20 cellular contexts compared by ENCODE assay signal in genomic region chr16:21664801-21665492, GRCh38. TPM values are rescaled to one million over a fixed set of nuclear protein-coding genes. Genes with fewer than 3 reads are reported as not detected.
A peak's percentile ranks its signal among the peaks of the same experiment; 100 is the strongest.
DNase-seq lines count a peak whose midpoint lies in the region; ATAC-seq, FAIRE-seq and TF ChIP-seq lines count a peak whose summit lies in the region.
"Had no signal": no experiment of that assay in that cellular context is flagged by ENCODE, and none has a peak within 500 bp of the region (broad histone marks: within the 10 kb centered on the region; RNA-seq: fewer than 3 reads in every experiment).

No MANE protein-coding gene starts in this region.

- FAIRE-seq in HepG2 (lab: Jason Lieb, UNC) (no peak), K562 (lab: Jason Lieb, UNC) (no peak)
- FAIRE-seq: G401.6, GM12891, GM19239 had no signal

- H3K27ac ChIP-seq in HepG2 (ENCODE audit: extremely low read length, insufficient read depth, low read length) (no peak overlapping the region), right lobe of liver (no peak overlapping the region), K562 (ENCODE audit: extremely low read depth, low read depth, low read length) (no peak overlapping the region), neural progenitor cell (no peak overlapping the region), esophagus muscularis mucosa (replicated peaks in 1 of 4) (no peak overlapping the region)
- H3K27ac ChIP-seq: 22Rv1 had no signal

- H3K27me3 ChIP-seq in HepG2 (ENCODE audit: control insufficient read depth in 1 of 2, insufficient read depth in 2 of 2, low read length in 2 of 2): no peaks in the 10 kb centered on the region; a peak in 1 of 5 replicates
- no peaks in the 10 kb centered on the region for H3K27me3 ChIP-seq in right lobe of liver
- peaks cover 8 to 16% of the 10 kb centered on the region in 2 experiments; a peak in 4 of 5 replicates for H3K27me3 ChIP-seq in K562 (ENCODE audit: control insufficient read depth in 2 of 2, insufficient read depth in 2 of 2, low read length in 2 of 2)
- peaks cover 14% of the 10 kb centered on the region for H3K27me3 ChIP-seq in neural progenitor cell
- H3K27me3 ChIP-seq in esophagus muscularis mucosa: peaks cover 0 to 41% (median 2%) of the 10 kb centered on the region in 4 donors

- in situ Hi-C loops in HepG2 (cut with HindIII; ENCODE audit: extremely low pct_ligation_motif_present, low pct_unique_long_range_greater_than_20kb): no loop called here
- in situ Hi-C loops in K562 (cut with MboI): no loop called here

- BruUV-seq in HepG2 (replicated peaks; lab: Mats Ljungman, UMichigan) (no TSS peak), K562 (replicated peaks; lab: Mats Ljungman, UMichigan) (no TSS peak)

- DNase-seq in HepG2 (ENCODE audit: low spot score) (no peak), right lobe of liver (no peak), K562 (ENCODE audit: extremely low read depth in 1 of 4, low spot score in 3 of 4) (no peak), neural progenitor cell (ENCODE audit: low spot score) (peak; percentile 5), esophagus muscularis mucosa (ENCODE audit: extremely low spot score) (no peak)
- no peak for DNase-seq in activated CD4-positive, alpha-beta T cell treated with anti-CD3 and anti-CD28 coated beads for 36 hours
- DNase-seq: C1 segment of cervical spinal cord; CD4-positive, CD25-positive, alpha-beta regulatory T cell; CD8-positive, alpha-beta memory T cell; COR-L47; DMS 273 treated with DMSO at 0.1 percent for 48 hours had no signal

- H3K36me3 ChIP-seq in HepG2 (replicated peaks in 1 of 2; ENCODE audit: control insufficient read depth in 1 of 2, insufficient read depth in 2 of 2, low read length in 2 of 2): no peaks in the 10 kb centered on the region
- no peaks in the 10 kb centered on the region for H3K36me3 ChIP-seq in right lobe of liver
- H3K36me3 ChIP-seq in K562 (ENCODE audit: control insufficient read depth, insufficient read depth, low read length): no peaks in the 10 kb centered on the region
- no peaks in the 10 kb centered on the region for H3K36me3 ChIP-seq in neural progenitor cell
- H3K36me3 ChIP-seq in esophagus muscularis mucosa: no peaks in the 10 kb centered on the region
- H3K36me3 ChIP-seq: HAP-1 had no signal

- no peak for TF ChIP-seq POLR2A in HepG2 (IDR thresholded peaks at IDR 0.05; ENCODE audit: insufficient read depth in 1 of 2, low read depth in 2 of 2, low read length in 2 of 2)
- TF ChIP-seq POLR2A in right lobe of liver (IDR thresholded peaks at IDR 0.05): no peak
- no peak for TF ChIP-seq POLR2A in K562 (conservative IDR thresholded peaks at IDR 0.05)
- TF ChIP-seq POLR2A in esophagus muscularis mucosa (IDR thresholded peaks at IDR 0.05; ENCODE audit: low read depth): no peak

- H3K4me3 ChIP-seq in HepG2 (replicated peaks in 1 of 3; ENCODE audit: insufficient read depth in 1 of 3, low read depth in 2 of 3, low read length in 3 of 3) (no peak overlapping the region), right lobe of liver (no peak overlapping the region), K562 (no peak overlapping the region), neural progenitor cell (no peak overlapping the region), esophagus muscularis mucosa (no peak overlapping the region)
- H3K4me3 ChIP-seq: HAP-1 had no signal

- no peak overlapping the region for H3K4me2 ChIP-seq in HepG2 (ENCODE audit: low read depth, low read length)
- no peak overlapping the region for H3K4me2 ChIP-seq in K562 (ENCODE audit: insufficient read depth, low read length)
- peak overlapping the region; percentile 47 for H3K4me2 ChIP-seq in neural progenitor cell

- H3K27me3 Mint-ChIP-seq in neural progenitor cell (ENCODE audit: insufficient read depth, low read depth): peaks cover 4% of the 10 kb centered on the region
- no peaks in the 10 kb centered on the region for H3K27me3 Mint-ChIP-seq in activated CD4-positive, alpha-beta T cell treated with anti-CD3 and anti-CD28 coated beads for 36 hours

- peaks cover 22% of the 10 kb centered on the region for H3K4me1 Mint-ChIP-seq in neural progenitor cell
- peaks cover 18% of the 10 kb centered on the region for H3K4me1 Mint-ChIP-seq in activated CD4-positive, alpha-beta T cell treated with anti-CD3 and anti-CD28 coated beads for 36 hours

- CTCF ChIA-PET in HepG2 (lab: Yijun Ruan, JAX; ENCODE audit: low intra/inter-chr PET ratio, low total read pairs): no interaction called here
- CTCF ChIA-PET in K562 (lab: Yijun Ruan, JAX; ENCODE audit: low intra/inter-chr PET ratio): no interaction called here
- CTCF ChIA-PET in activated CD4-positive, alpha-beta T cell treated with anti-CD3 and anti-CD28 coated beads for 36 hours (lab: Charles Lee): interaction anchor here (0.6 to 1.8 kb wide), 3 partner anchors 8 to 413 kb away, joined by 3 to 9 read pairs (median 3); no protein-coding TSS in a partner anchor

- TF ChIP-seq CTCF in HepG2 (CRISPR knock-in tag; IDR thresholded peaks at IDR 0.05) (no peak), right lobe of liver (IDR thresholded peaks at IDR 0.05) (no peak), K562 (IDR thresholded peaks at IDR 0.05 in 2 of 3, conservative IDR thresholded peaks at IDR 0.05 in 1 of 3; ENCODE audit: insufficient read depth in 2 of 3, low read depth in 1 of 3, low read length in 3 of 3) (no peak), neural progenitor cell (IDR thresholded peaks at IDR 0.05) (no peak), esophagus muscularis mucosa (IDR thresholded peaks at IDR 0.05) (no peak)

- no peaks in the 10 kb centered on the region for H3K36me3 Mint-ChIP-seq in neural progenitor cell
- H3K36me3 Mint-ChIP-seq in activated CD4-positive, alpha-beta T cell treated with anti-CD3 and anti-CD28 coated beads for 36 hours (ENCODE audit: low read depth): no peaks in the 10 kb centered on the region
- H3K36me3 Mint-ChIP-seq: CD4-positive, CD25-positive, alpha-beta regulatory T cell; CD8-positive, alpha-beta memory T cell had no signal

- no peaks in the 10 kb centered on the region for H3K9me1 ChIP-seq in K562 (ENCODE audit: control insufficient read depth, insufficient read depth, low read length)

- no peak for ATAC-seq in HepG2
- ATAC-seq in right lobe of liver: no peak
- no peak for ATAC-seq in K562
- ATAC-seq in activated CD4-positive, alpha-beta T cell treated with anti-CD3 and anti-CD28 coated beads for 36 hours: no peak
- ATAC-seq in HG02642 (IDR thresholded peaks at IDR 0.05; ENCODE audit: poor library complexity, unreplicated experiment): no peak

- H3F3A ChIP-seq in neural progenitor cell (ENCODE audit: low read depth): peaks cover 39% of the 10 kb centered on the region

- H3K9me3 ChIP-seq in HepG2 (ENCODE audit: low read length) (no peaks in the 10 kb centered on the region), right lobe of liver (no peaks in the 10 kb centered on the region), K562 (replicated peaks; ENCODE audit: control insufficient read depth, insufficient read depth, low read depth, low read length) (no peaks in the 10 kb centered on the region), neural progenitor cell (ENCODE audit: low read depth) (no peaks in the 10 kb centered on the region), esophagus muscularis mucosa (no peaks in the 10 kb centered on the region)

- H2AFZ ChIP-seq in HepG2 (ENCODE audit: low read length): no peak overlapping the region
- no peak overlapping the region for H2AFZ ChIP-seq in K562 (ENCODE audit: low read depth, low read length)
- H2AFZ ChIP-seq in neural progenitor cell (replicated peaks): no peak overlapping the region

- H4K20me1 ChIP-seq in HepG2 (ENCODE audit: insufficient read depth, low read length): no peaks in the 10 kb centered on the region
- H4K20me1 ChIP-seq in K562 (replicated peaks; ENCODE audit: control insufficient read depth, insufficient read depth, low read length): no peaks in the 10 kb centered on the region
- H4K20me1 ChIP-seq in neural progenitor cell (ENCODE audit: low read depth): no peaks in the 10 kb centered on the region

- TF ChIP-seq RAD21 in HepG2 (CRISPR knock-in tag; IDR thresholded peaks at IDR 0.05) (no peak), K562 (CRISPR knock-in tag; conservative IDR thresholded peaks at IDR 0.05 in 1 of 2, IDR thresholded peaks at IDR 0.05 in 1 of 2) (no peak)

- POLR2A ChIA-PET in HepG2 (lab: Yijun Ruan, JAX): no interaction called here
- POLR2A ChIA-PET in K562 (lab: Yijun Ruan, JAX): interaction anchor here (0.9 kb wide), 1 partner anchor 74 kb away, joined by 3 read pairs; no protein-coding TSS in a partner anchor
- POLR2A ChIA-PET in activated CD4-positive, alpha-beta T cell treated with anti-CD3 and anti-CD28 coated beads for 36 hours (lab: Charles Lee): no interaction called here

- peak overlapping the region; percentile 74 for H3K27ac Mint-ChIP-seq in neural progenitor cell
- no peak overlapping the region for H3K27ac Mint-ChIP-seq in activated CD4-positive, alpha-beta T cell treated with anti-CD3 and anti-CD28 coated beads for 36 hours
- H3K27ac Mint-ChIP-seq: CD4-positive, CD25-positive, alpha-beta regulatory T cell; CD8-positive, alpha-beta memory T cell had no signal

- no peak overlapping the region for H3K9ac ChIP-seq in HepG2 (ENCODE audit: insufficient read depth, low read depth, low read length)
- H3K9ac ChIP-seq in K562 (ENCODE audit: insufficient read depth in 1 of 2, low read depth in 2 of 2, low read length in 2 of 2): no peak overlapping the region
- H3K9ac ChIP-seq in neural progenitor cell: no peak overlapping the region

- intact Hi-C loops in HepG2 (cut with micrococcal nuclease; ENCODE audit: unreplicated experiment): no loop called here
- intact Hi-C loops in right lobe of liver (cut with DNase I): no loop called here
- intact Hi-C loops in K562 (cut with micrococcal nuclease): no loop called here
- intact Hi-C loops in activated CD4-positive, alpha-beta T cell treated with anti-CD3 and anti-CD28 coated beads for 36 hours (cut with DNase I, micrococcal nuclease): no loop called here
- intact Hi-C loops in esophagus muscularis mucosa (cut with DNase I): no loop called here

- peaks cover 2% of the 10 kb centered on the region for H3K9me3 Mint-ChIP-seq in neural progenitor cell
- no peaks in the 10 kb centered on the region for H3K9me3 Mint-ChIP-seq in activated CD4-positive, alpha-beta T cell treated with anti-CD3 and anti-CD28 coated beads for 36 hours (ENCODE audit: low read depth)
- H3K9me3 Mint-ChIP-seq: CD4-positive, CD25-positive, alpha-beta regulatory T cell; CD8-positive, alpha-beta memory T cell had no signal

- H3K4me3 Mint-ChIP-seq in neural progenitor cell: no peak overlapping the region
- no peak overlapping the region for H3K4me3 Mint-ChIP-seq in activated CD4-positive, alpha-beta T cell treated with anti-CD3 and anti-CD28 coated beads for 36 hours

- TF ChIP-seq EP300 in HepG2 (IDR thresholded peaks at IDR 0.05; ENCODE audit: low read depth in 2 of 2, low read length in 2 of 2) (no peak), HepG2 (CRISPR knock-in tag; IDR thresholded peaks at IDR 0.05; ENCODE audit: borderline replicate concordance) (no peak), K562 (IDR thresholded peaks at IDR 0.05; ENCODE audit: low read length) (no peak), esophagus muscularis mucosa (IDR thresholded peaks at IDR 0.05) (no peak)

- H3K79me2 ChIP-seq in HepG2 (ENCODE audit: insufficient read depth, low read length) (no peaks in the 10 kb centered on the region), K562 (ENCODE audit: control insufficient read depth, insufficient read depth, low read length) (no peaks in the 10 kb centered on the region), neural progenitor cell (ENCODE audit: low read depth) (no peaks in the 10 kb centered on the region)

- 87% methylated on average over 10 of the region's 10 CpGs for WGBS in HepG2 (ENCODE audit: low lambda C conversion rate)
- WGBS in right lobe of liver (ENCODE audit: insufficient coverage, low coverage, low lambda C conversion rate, missing lambda C conversion rate): 90% methylated on average over 10 of the region's 10 CpGs
- WGBS in K562 (ENCODE audit: insufficient coverage, low coverage, missing lambda C conversion rate): 37% methylated on average over 10 of the region's 10 CpGs
- WGBS in esophagus muscularis mucosa: 94% methylated on average over 10 of the region's 10 CpGs

- H3K4me1 ChIP-seq in HepG2 (ENCODE audit: insufficient read depth, low read length) (peaks cover 37% of the 10 kb centered on the region), right lobe of liver (no peaks in the 10 kb centered on the region), K562 (replicated peaks in 1 of 2; ENCODE audit: control insufficient read depth in 2 of 2, insufficient read depth in 2 of 2, low read length in 2 of 2) (peaks cover 0 to 8% of the 10 kb centered on the region in 2 experiments; a peak in 3 of 5 replicates), neural progenitor cell (peaks cover 29% of the 10 kb centered on the region), esophagus muscularis mucosa (peaks cover 7 to 12% (median 9%) of the 10 kb centered on the region in 4 donors)

RNA-seq across cellular contexts. Expression of gene OTOA, which starts 1.2 kb away (rescaled TPM):
- 0.11 and 0.15 TPM in 2 replicates for total RNA-seq in HepG2 (2016; rRNA removed; fragmentation: Illumina TruSeq; extraction: Trizol)
- 0.09 and 0.10 TPM in 2 replicates for total RNA-seq in HepG2 (2016; cell fraction: cytosol; rRNA removed; fragmentation: Illumina TruSeq; extraction: Trizol; ENCODE audit: low read depth)
- 0.06 and 0.11 TPM in 2 replicates for total RNA-seq in HepG2 (2016; cell fraction: insoluble cytoplasmic fraction; rRNA removed; fragmentation: Illumina TruSeq; extraction: Trizol)
- 0.10 TPM in 1 of 2 replicates, not detected in the other for total RNA-seq in HepG2 (2016; cell fraction: membrane; rRNA removed; fragmentation: Illumina TruSeq; extraction: Trizol)
- 0.40 and 0.50 TPM in 2 replicates for total RNA-seq in HepG2 (2016; cell fraction: nucleus; rRNA removed; fragmentation: Illumina TruSeq; extraction: Trizol)
- 0.01 and 0.05 TPM in 2 replicates for polyA plus RNA-seq in HepG2 (2011; rRNA removed)
- 0.04 and 0.09 TPM in 2 replicates for polyA plus RNA-seq in HepG2 (2011; cell fraction: cytosol; rRNA removed)
- polyA plus RNA-seq in HepG2 (2011; cell fraction: nucleus; rRNA removed): 0.06 and 0.10 TPM in 2 replicates
- polyA plus RNA-seq in HepG2 (2012): 0.04 TPM in 1 of 2 replicates, not detected in the other
- 0.05 TPM in 1 of 2 replicates, not detected in the other for polyA plus RNA-seq in HepG2 (2016; cell fraction: cytosol; fragmentation: Illumina TruSeq; extraction: Trizol; ENCODE audit: low read depth)
- 0.08 TPM in 1 of 2 replicates, not detected in the other for polyA plus RNA-seq in HepG2 (2016; cell fraction: insoluble cytoplasmic fraction; fragmentation: Illumina TruSeq; extraction: Trizol; ENCODE audit: low read depth)
- polyA plus RNA-seq in HepG2 (2016; cell fraction: membrane; fragmentation: Illumina TruSeq; extraction: Trizol; ENCODE audit: low read depth): 0.06 TPM in 1 of 2 replicates, not detected in the other
- 0.20 and 0.56 TPM in 2 replicates for polyA plus RNA-seq in HepG2 (2016; cell fraction: nucleus; fragmentation: Illumina TruSeq; extraction: Trizol; ENCODE audit: insufficient read depth, low read depth)
- polyA minus RNA-seq in HepG2 (2011; rRNA and poly(A)+ RNA removed; ENCODE audit: low replicate concordance): 0.05 TPM in 1 of 2 replicates, not detected in the other
- not detected in 2 replicates for polyA minus RNA-seq in HepG2 (2011; cell fraction: cytosol; rRNA and poly(A)+ RNA removed)
- polyA minus RNA-seq in HepG2 (2011; cell fraction: nucleus; rRNA and poly(A)+ RNA removed): 0.25 and 0.26 TPM in 2 replicates
- total RNA-seq in right lobe of liver: under 1 TPM in 4 of 6 experiments, not detected in 2; 0.12 to 0.25 (median 0.17) TPM
- total RNA-seq in K562 (2011; cell fraction: chromatin; rRNA removed; ENCODE audit: low replicate concordance): not detected in 2 replicates
- not detected in 2 replicates for total RNA-seq in K562 (2011; cell fraction: nucleolus; rRNA removed)
- total RNA-seq in K562 (2011; cell fraction: nucleoplasm; rRNA removed): 0.15 TPM in 1 of 2 replicates, not detected in the other
- total RNA-seq in K562 (2014; rRNA removed): not detected in 2 replicates
- total RNA-seq in K562 (2014; rRNA removed; fragmentation: Illumina TruSeq; extraction: Trizol): not detected in 2 replicates
- total RNA-seq in K562 (2015; rRNA removed; fragmentation: Illumina TruSeq; extraction: Trizol): not detected in 2 replicates
- total RNA-seq in K562 (2021): not detected in 2 replicates
- polyA plus RNA-seq in K562 (2011; rRNA removed): 0.03 and 0.04 TPM in 2 replicates
- polyA plus RNA-seq in K562 (2011; cell fraction: cytosol; rRNA removed): not detected in 2 replicates
- 0.08 and 0.11 TPM in 2 replicates for polyA plus RNA-seq in K562 (2011; cell fraction: nucleus; rRNA removed)
- polyA plus RNA-seq in K562 (2012): not detected in 2 replicates
- not detected in 2 replicates for polyA plus RNA-seq in K562 (2014; fragmentation: Illumina TruSeq; extraction: Trizol)
- polyA plus RNA-seq in K562 (2014; fragmentation: Nextera tagmentation; extraction: Ambion mirVana): not detected
- not detected in 2 replicates for polyA plus RNA-seq in K562 (2014; rRNA removed)
- polyA minus RNA-seq in K562 (2011; rRNA and poly(A)+ RNA removed): not detected in 2 replicates
- polyA minus RNA-seq in K562 (2011; cell fraction: cytosol; rRNA and poly(A)+ RNA removed): not detected in 2 replicates
- not detected in 2 replicates for polyA minus RNA-seq in K562 (2011; cell fraction: nucleus; rRNA and poly(A)+ RNA removed)
- 0.40 TPM in 1 of 2 replicates, not detected in the other for total RNA-seq in neural progenitor cell (ENCODE audit: low replicate concordance)
- under 1 TPM in 1 of 2 experiments, not detected in 1; 0.07 TPM for total RNA-seq in activated CD4-positive, alpha-beta T cell treated with anti-CD3 and anti-CD28 coated beads for 36 hours
- under 1 TPM in 2 of 4 donors, not detected in 2; 0.11 to 0.33 TPM for total RNA-seq in esophagus muscularis mucosa
- total RNA-seq: CD4-positive, CD25-positive, alpha-beta regulatory T cell; H4 had no signal
- polyA plus RNA-seq: AG04450; CD4-positive, CD25-positive, alpha-beta regulatory T cell; CD8-positive, alpha-beta memory T cell had no signal

RNA-seq across cellular contexts. Expression of gene IGSF6, which starts 12.5 kb away (rescaled TPM):
- total RNA-seq in HepG2 (2016; rRNA removed; fragmentation: Illumina TruSeq; extraction: Trizol) (not detected in 2 replicates), right lobe of liver (10 to 100 TPM in 1 of 6 experiments, 1 to 10 TPM in 5; 1.9 to 20.5 (median 3.4) TPM), K562 (2014; rRNA removed) (not detected in 2 replicates), K562 (2014; rRNA removed; fragmentation: Illumina TruSeq; extraction: Trizol) (not detected in 2 replicates), K562 (2015; rRNA removed; fragmentation: Illumina TruSeq; extraction: Trizol) (not detected in 2 replicates), K562 (2021) (not detected in 2 replicates), neural progenitor cell (ENCODE audit: low replicate concordance) (not detected in 2 replicates), esophagus muscularis mucosa (1 to 10 TPM in 2 of 4 donors, under 1 TPM in 2; 0.69 to 4.5 (median 1.3) TPM)
- total RNA-seq in HepG2 (2016; cell fraction: cytosol; rRNA removed; fragmentation: Illumina TruSeq; extraction: Trizol; ENCODE audit: low read depth): not detected in 2 replicates
- not detected in 2 replicates for total RNA-seq in HepG2 (2016; cell fraction: insoluble cytoplasmic fraction; rRNA removed; fragmentation: Illumina TruSeq; extraction: Trizol)
- total RNA-seq in HepG2 (2016; cell fraction: membrane; rRNA removed; fragmentation: Illumina TruSeq; extraction: Trizol): not detected in 2 replicates
- total RNA-seq in HepG2 (2016; cell fraction: nucleus; rRNA removed; fragmentation: Illumina TruSeq; extraction: Trizol): not detected in 2 replicates
- polyA plus RNA-seq in HepG2 (2011; rRNA removed) (not detected in 2 replicates), K562 (2011; rRNA removed) (not detected in 2 replicates), K562 (2014; fragmentation: Illumina TruSeq; extraction: Trizol) (not detected in 2 replicates), K562 (2014; fragmentation: Nextera tagmentation; extraction: Ambion mirVana) (under 1 TPM in 1 of 2 experiments, not detected in 1; 0.07 TPM), K562 (2014; rRNA removed) (not detected in 2 replicates)
- not detected in 2 replicates for polyA plus RNA-seq in HepG2 (2011; cell fraction: cytosol; rRNA removed)
- polyA plus RNA-seq in HepG2 (2011; cell fraction: nucleus; rRNA removed): not detected in 2 replicates
- polyA plus RNA-seq in HepG2 (2012): 0.19 and 0.24 TPM in 2 replicates
- polyA plus RNA-seq in HepG2 (2016; cell fraction: cytosol; fragmentation: Illumina TruSeq; extraction: Trizol; ENCODE audit: low read depth): not detected in 2 replicates
- polyA plus RNA-seq in HepG2 (2016; cell fraction: insoluble cytoplasmic fraction; fragmentation: Illumina TruSeq; extraction: Trizol; ENCODE audit: low read depth): not detected in 2 replicates
- not detected in 2 replicates for polyA plus RNA-seq in HepG2 (2016; cell fraction: membrane; fragmentation: Illumina TruSeq; extraction: Trizol; ENCODE audit: low read depth)
- polyA plus RNA-seq in HepG2 (2016; cell fraction: nucleus; fragmentation: Illumina TruSeq; extraction: Trizol; ENCODE audit: insufficient read depth, low read depth): not detected in 2 replicates
- not detected in 2 replicates for polyA minus RNA-seq in HepG2 (2011; rRNA and poly(A)+ RNA removed; ENCODE audit: low replicate concordance)
- polyA minus RNA-seq in HepG2 (2011; cell fraction: cytosol; rRNA and poly(A)+ RNA removed): not detected in 2 replicates
- polyA minus RNA-seq in HepG2 (2011; cell fraction: nucleus; rRNA and poly(A)+ RNA removed): not detected in 2 replicates
- not detected in 2 replicates for total RNA-seq in K562 (2011; cell fraction: chromatin; rRNA removed; ENCODE audit: low replicate concordance)
- total RNA-seq in K562 (2011; cell fraction: nucleolus; rRNA removed): not detected in 2 replicates
- not detected in 2 replicates for total RNA-seq in K562 (2011; cell fraction: nucleoplasm; rRNA removed)
- not detected in 2 replicates for polyA plus RNA-seq in K562 (2011; cell fraction: cytosol; rRNA removed)
- polyA plus RNA-seq in K562 (2011; cell fraction: nucleus; rRNA removed): not detected in 2 replicates
- 0.13 and 0.14 TPM in 2 replicates for polyA plus RNA-seq in K562 (2012)
- not detected in 2 replicates for polyA minus RNA-seq in K562 (2011; rRNA and poly(A)+ RNA removed)
- not detected in 2 replicates for polyA minus RNA-seq in K562 (2011; cell fraction: cytosol; rRNA and poly(A)+ RNA removed)
- polyA minus RNA-seq in K562 (2011; cell fraction: nucleus; rRNA and poly(A)+ RNA removed): not detected in 2 replicates
- under 1 TPM; 0.11 to 0.14 TPM for total RNA-seq in activated CD4-positive, alpha-beta T cell treated with anti-CD3 and anti-CD28 coated beads for 36 hours
- total RNA-seq: A673, H4 had no signal
- polyA plus RNA-seq: AG04450 had no signal

Comparison
In these comparisons a context has a peak if more than half of its experiments do, and no peak if none do; other contexts are left out.
1. Of the 241 proteins assayed by ChIP-seq in both HepG2 and K562: peak only in HepG2: KDM1A and PATZ1; only in K562: ZFP36; in both: none; in neither: 237; mixed calls (peak in some experiments, not most) for 1.